In genomic region chr1:232927722-232928505, GRCh38 we compare ENCODE assay signal across 19 cellular contexts.
"Had no signal": no experiment of that assay in that cellular context is flagged by ENCODE, and none has a peak within 500 bp of the region (broad histone marks: within the 10 kb centered on the region; RNA-seq: fewer than 3 reads in every experiment).

No MANE protein-coding gene starts in this region.

- H3K9me3 ChIP-seq: breast epithelium, thyroid gland, vagina had no signal

- H3K4me1 ChIP-seq: breast epithelium, vagina had no signal

- H3K27ac Mint-ChIP-seq: activated CD4-positive, alpha-beta T cell treated with anti-CD3 and anti-CD28 coated beads for 36 hours; activated naive CD4-positive, alpha-beta T cell treated with anti-CD3 and anti-CD28 coated beads, Interleukin-2, amount 50 U/mL, for 24 hours; WTC11 had no signal

- H3K27ac ChIP-seq: breast epithelium, thyroid gland, vagina had no signal

- H3K27me3 ChIP-seq: breast epithelium, thyroid gland, vagina had no signal

- H3K9me3 Mint-ChIP-seq: activated naive CD4-positive, alpha-beta T cell treated with anti-CD3 and anti-CD28 coated beads, Interleukin-2, amount 50 U/mL, for 24 hours had no signal

- H3K4me3 Mint-ChIP-seq: activated CD4-positive, alpha-beta T cell treated with anti-CD3 and anti-CD28 coated beads for 36 hours; activated naive CD4-positive, alpha-beta T cell treated with anti-CD3 and anti-CD28 coated beads, Interleukin-2, amount 50 U/mL, for 24 hours; WTC11 had no signal

- H3K4me3 ChIP-seq: breast epithelium, thyroid gland, vagina had no signal

- ATAC-seq: activated CD4-positive, alpha-beta T cell treated with anti-CD3 and anti-CD28 coated beads for 36 hours; naive thymus-derived CD4-positive, alpha-beta T cell; WTC11 had no signal

- H3K36me3 Mint-ChIP-seq: activated naive CD4-positive, alpha-beta T cell treated with anti-CD3 and anti-CD28 coated beads, Interleukin-2, amount 50 U/mL, for 24 hours had no signal

- H3K36me3 ChIP-seq: breast epithelium, thyroid gland, vagina had no signal

- H3K4me1 Mint-ChIP-seq: WTC11 had no signal

- DNase-seq: activated CD4-positive, alpha-beta T cell treated with anti-CD3 and anti-CD28 coated beads for 36 hours; activated CD4-positive, alpha-beta T cell treated with anti-CD3 and anti-CD28 coated beads, Interleukin-2, amount 50 U/mL, for 48 hours; activated gamma-delta T cell; dermis blood vessel endothelial cell; effector memory CD4-positive, alpha-beta T cell; hippocampal formation; islet precursor cell; mesendoderm; naive thymus-derived CD4-positive, alpha-beta T cell; stimulated activated CD4-positive, alpha-beta T cell treated with anti-CD3 and anti-CD28 coated beads, Interleukin-12 subunit alpha, Interleukin-12 subunit beta, amount 100 ng/mL, for 4 hours; stimulated activated CD4-positive, alpha-beta T cell treated with anti-CD3 and anti-CD28 coated beads, Interleukin-1b, Interleukin-23, amount 100 ng/mL, for 48 hours; stimulated activated CD8-positive, alpha-beta memory T cell treated with anti-CD3 and anti-CD28 coated beads, Interleukin-4, amount 100 ng/mL, for 48 hours; stimulated activated naive CD4-positive, alpha-beta T cell treated with Interleukin-2 at 50 U/mL for 16 hours; SW 1271 had no signal
